Comparison of ENCODE assay signal across 13 cellular contexts in the genomic region with DNA sequence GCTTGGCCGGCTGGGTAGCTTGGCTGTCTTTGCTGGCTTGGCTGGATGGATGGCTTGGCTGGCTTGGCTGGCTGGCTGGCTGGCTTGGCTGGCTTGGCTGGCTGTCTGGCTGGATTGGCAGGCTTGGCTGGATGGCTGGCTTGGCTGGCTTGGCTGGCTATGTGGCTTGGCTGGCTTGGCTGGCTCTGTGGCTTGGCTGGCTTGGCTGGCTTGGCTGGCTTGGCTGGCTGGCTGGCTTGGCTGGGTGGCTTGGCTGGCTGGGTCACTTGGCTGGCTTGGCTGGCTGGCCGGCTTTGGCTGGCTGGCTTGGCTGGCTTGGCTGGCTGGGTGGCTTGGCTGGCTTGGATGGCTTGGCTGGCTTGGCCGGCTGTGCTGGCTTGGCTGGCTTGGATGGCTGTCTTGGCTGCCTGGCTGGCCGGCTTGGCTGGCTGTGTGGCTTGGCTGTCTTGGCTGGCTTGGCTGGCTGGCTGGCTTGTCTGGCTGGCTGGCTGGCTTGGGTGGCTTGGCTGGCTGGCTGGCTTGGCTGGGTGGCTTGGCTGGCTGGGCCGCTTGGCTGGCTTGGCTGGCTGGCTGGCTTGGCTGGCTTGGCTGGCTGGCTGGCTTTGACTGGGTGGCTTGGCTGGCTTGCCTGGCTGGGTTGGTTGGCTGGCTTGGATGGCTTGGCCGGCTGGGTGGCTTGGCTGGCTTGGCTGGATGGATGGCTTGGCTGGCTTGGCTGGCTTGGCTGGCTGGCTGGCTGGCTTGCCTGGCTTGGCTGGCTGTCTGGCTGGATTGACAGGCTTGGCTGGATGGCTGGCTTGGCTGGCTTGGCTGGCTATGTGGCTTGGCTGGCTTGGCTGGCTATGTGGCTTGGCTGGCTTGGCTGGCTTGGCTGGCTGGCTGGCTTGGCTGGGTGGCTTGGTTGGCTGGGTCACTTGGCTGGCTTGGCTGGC. TPM values are rescaled to one million over a fixed set of nuclear protein-coding genes. Genes with fewer than 3 reads are reported as not detected.
A peak's percentile ranks its signal among the peaks of the same experiment; 100 is the strongest.
DNase-seq lines count a peak whose midpoint lies in the region; ATAC-seq and TF ChIP-seq lines count a peak whose summit lies in the region.
"Not testable (repeated sequence)": the region's sequence is repeated elsewhere in the genome, so short reads cannot be mapped to it uniquely, and the experiment has no call there.
"Had no signal": no experiment of that assay in that cellular context is flagged by ENCODE, and none has a peak within 500 bp of the region (broad histone marks: within the 10 kb centered on the region; RNA-seq: fewer than 3 reads in every experiment).

No MANE protein-coding gene starts in this region.

- DNase-seq in HAP-1 (ENCODE audit: low spot score in 2 of 2) (peak; percentile 2 to 54), activated B cell treated with CpG ODN at 0.5 μM for 24 hours (peak; percentile 55), body of pancreas (peak; percentile 33 to 56 (median 50)), left ventricle myocardium inferior (peak; percentile 71), type B pancreatic cell (ENCODE audit: extremely low spot score, unreplicated experiment) (peak; percentile 91)
- peak; percentile 46 for DNase-seq in activated T-cell treated with anti-CD3 and anti-CD28 coated beads, Interleukin-2, amount 50 U/mL, for 4 hours
- DNase-seq in natural killer cell treated with Interleukin-12 subunit alpha and Interleukin-12 subunit beta and Interleukin-15 and Interleukin-18, amount 100 ng/mL, for 72 hours (ENCODE audit: low spot score) = peak; percentile 79
- peak; percentile 3 to 7 for DNase-seq in stimulated activated CD4-positive, alpha-beta T cell treated with anti-CD3 and anti-CD28 coated beads, Interleukin-4, amount 100 ng/mL, for 48 hours (ENCODE audit: low read depth in 2 of 2)

- TF ChIP-seq CTCF in activated B cell treated with CpG ODN at 0.5 μM for 24 hours (IDR thresholded peaks at IDR 0.05); body of pancreas (IDR thresholded peaks at IDR 0.05); left ventricle myocardium inferior (IDR thresholded peaks at IDR 0.05; ENCODE audit: borderline replicate concordance); type B pancreatic cell (conservative IDR thresholded peaks at IDR 0.05): not testable (repeated sequence)

- not testable (repeated sequence) for H3K4me1 Mint-ChIP-seq in activated B cell treated with CpG ODN at 0.5 μM for 24 hours; activated T-cell treated with anti-CD3 and anti-CD28 coated beads, Interleukin-2, amount 50 U/mL, for 4 hours (ENCODE audit: low read depth); natural killer cell treated with Interleukin-12 subunit alpha and Interleukin-12 subunit beta and Interleukin-15 and Interleukin-18, amount 100 ng/mL, for 72 hours (ENCODE audit: low read depth in 2 of 2); type B pancreatic cell (ENCODE audit: unreplicated experiment)

- POLR2A ChIA-PET in activated B cell treated with CpG ODN at 0.5 μM for 24 hours (lab: Charles Lee) = not testable (repeated sequence)

- not testable (repeated sequence) for H3K9me3 Mint-ChIP-seq in activated B cell treated with CpG ODN at 0.5 μM for 24 hours; activated T-cell treated with anti-CD3 and anti-CD28 coated beads, Interleukin-2, amount 50 U/mL, for 4 hours; natural killer cell treated with Interleukin-12 subunit alpha and Interleukin-12 subunit beta and Interleukin-15 and Interleukin-18, amount 100 ng/mL, for 72 hours; type B pancreatic cell

- not testable (repeated sequence) for H3K27ac ChIP-seq in body of pancreas; left ventricle myocardium inferior (replicated peaks)

- WGBS in body of pancreas, 2 donors = 56 to 59% methylated on average over 5 to 6 of the region's 6 CpGs

- not testable (repeated sequence) for ATAC-seq in activated B cell treated with CpG ODN at 0.5 μM for 24 hours (ENCODE audit: low read depth); activated T-cell treated with anti-CD3 and anti-CD28 coated beads, Interleukin-2, amount 50 U/mL, for 4 hours; body of pancreas; natural killer cell treated with Interleukin-12 subunit alpha and Interleukin-12 subunit beta and Interleukin-15 and Interleukin-18, amount 100 ng/mL, for 72 hours

- not testable (repeated sequence) for H3K27me3 ChIP-seq in HAP-1 (ENCODE audit: low read depth); body of pancreas; left ventricle myocardium inferior (ENCODE audit: low read depth)

- TF ChIP-seq POLR2A in body of pancreas (IDR thresholded peaks at IDR 0.05) = not testable (repeated sequence)

- not testable (repeated sequence) for H3K36me3 Mint-ChIP-seq in activated B cell treated with CpG ODN at 0.5 μM for 24 hours (ENCODE audit: low read depth); activated T-cell treated with anti-CD3 and anti-CD28 coated beads, Interleukin-2, amount 50 U/mL, for 4 hours (ENCODE audit: insufficient read depth); natural killer cell treated with Interleukin-12 subunit alpha and Interleukin-12 subunit beta and Interleukin-15 and Interleukin-18, amount 100 ng/mL, for 72 hours; type B pancreatic cell

- CTCF ChIA-PET in activated B cell treated with CpG ODN at 0.5 μM for 24 hours (lab: Charles Lee) = not testable (repeated sequence)

- not testable (repeated sequence) for H3K4me3 Mint-ChIP-seq in activated B cell treated with CpG ODN at 0.5 μM for 24 hours; activated T-cell treated with anti-CD3 and anti-CD28 coated beads, Interleukin-2, amount 50 U/mL, for 4 hours; natural killer cell treated with Interleukin-12 subunit alpha and Interleukin-12 subunit beta and Interleukin-15 and Interleukin-18, amount 100 ng/mL, for 72 hours; type B pancreatic cell

- H3K36me3 ChIP-seq in HAP-1 (replicated peaks); body of pancreas (replicated peaks in 1 of 2; ENCODE audit: insufficient read depth in 1 of 2, low read depth in 2 of 2); left ventricle myocardium inferior: not testable (repeated sequence)

- H3K27ac Mint-ChIP-seq in activated B cell treated with CpG ODN at 0.5 μM for 24 hours; natural killer cell treated with Interleukin-12 subunit alpha and Interleukin-12 subunit beta and Interleukin-15 and Interleukin-18, amount 100 ng/mL, for 72 hours; type B pancreatic cell: not testable (repeated sequence)

- in situ Hi-C loops in HAP-1 (cut with MboI; ENCODE audit: low sequenced_read_pairs) = not testable (repeated sequence)

- not testable (repeated sequence) for H3K4me1 ChIP-seq in HAP-1, body of pancreas, left ventricle myocardium inferior

- H3K27me3 Mint-ChIP-seq in activated B cell treated with CpG ODN at 0.5 μM for 24 hours; activated T-cell treated with anti-CD3 and anti-CD28 coated beads, Interleukin-2, amount 50 U/mL, for 4 hours (ENCODE audit: low read depth); natural killer cell treated with Interleukin-12 subunit alpha and Interleukin-12 subunit beta and Interleukin-15 and Interleukin-18, amount 100 ng/mL, for 72 hours; type B pancreatic cell: not testable (repeated sequence)

- intact Hi-C loops in activated B cell treated with CpG ODN at 0.5 μM for 24 hours (cut with micrococcal nuclease); body of pancreas (cut with DNase I); left ventricle myocardium inferior (cut with micrococcal nuclease): not testable (repeated sequence)

- H3K9me3 ChIP-seq in HAP-1; body of pancreas; left ventricle myocardium inferior (replicated peaks): not testable (repeated sequence)

- H3K4me3 ChIP-seq in HAP-1, body of pancreas, left ventricle myocardium inferior: not testable (repeated sequence)

RNA-seq across cellular contexts. Expression of a gene that starts 22.8 kb away (rescaled TPM):
- not detected in 2 replicates for total RNA-seq in activated B cell treated with CpG ODN at 0.5 μM for 24 hours
- total RNA-seq in activated T-cell treated with anti-CD3 and anti-CD28 coated beads, Interleukin-2, amount 50 U/mL, for 4 hours = not detected
- not detected for total RNA-seq in body of pancreas
- total RNA-seq in left ventricle myocardium inferior = not detected
- not detected for total RNA-seq in natural killer cell treated with Interleukin-12 subunit alpha and Interleukin-12 subunit beta and Interleukin-15 and Interleukin-18, amount 100 ng/mL, for 72 hours
- total RNA-seq in type B pancreatic cell (ENCODE audit: low replicate concordance) = not detected in 2 replicates
- total RNA-seq: colonic mucosa, esophagus muscularis mucosa, GM23338, kidney, pulmonary artery endothelial cell had no signal

RNA-seq across cellular contexts. Expression of a gene that starts 33.8 kb away (rescaled TPM):
- total RNA-seq in activated B cell treated with CpG ODN at 0.5 μM for 24 hours = not detected in 2 replicates
- total RNA-seq in activated T-cell treated with anti-CD3 and anti-CD28 coated beads, Interleukin-2, amount 50 U/mL, for 4 hours = not detected
- not detected for total RNA-seq in body of pancreas
- not detected for total RNA-seq in left ventricle myocardium inferior
- total RNA-seq in natural killer cell treated with Interleukin-12 subunit alpha and Interleukin-12 subunit beta and Interleukin-15 and Interleukin-18, amount 100 ng/mL, for 72 hours = not detected
- total RNA-seq in type B pancreatic cell (ENCODE audit: low replicate concordance) = not detected in 2 replicates
- total RNA-seq: colonic mucosa, esophagus muscularis mucosa, GM23338, kidney, pulmonary artery endothelial cell had no signal

Comparison
In these comparisons a context has a peak if more than half of its experiments do, and no peak if none do; other contexts are left out.
1. DNase-seq: peak in every context shown above with its lines; median percentile 91 in type B pancreatic cell; 79 in natural killer cell treated with Interleukin-12 subunit alpha and Interleukin-12 subunit beta and Interleukin-15 and Interleukin-18, amount 100 ng/mL, for 72 hours; 71 in left ventricle myocardium inferior; 55 in activated B cell treated with CpG ODN at 0.5 μM for 24 hours; 50 in body of pancreas; 46 in activated T-cell treated with anti-CD3 and anti-CD28 coated beads, Interleukin-2, amount 50 U/mL, for 4 hours; 28 in HAP-1; 5 in stimulated activated CD4-positive, alpha-beta T cell treated with anti-CD3 and anti-CD28 coated beads, Interleukin-4, amount 100 ng/mL, for 48 hours.